ENCODE assay signal across 10 cellular contexts in genomic region chr4:98688416-98689290, GRCh38. TPM values are rescaled to one million over a fixed set of nuclear protein-coding genes. Genes with fewer than 3 reads are reported as not detected.
A peak's percentile ranks its signal among the peaks of the same experiment; 100 is the strongest.
DNase-seq lines count a peak whose midpoint lies in the region; ATAC-seq, FAIRE-seq and TF ChIP-seq lines count a peak whose summit lies in the region.
"Had no signal": no experiment of that assay in that cellular context is flagged by ENCODE, and none has a peak within 500 bp of the region (broad histone marks: within the 10 kb centered on the region; RNA-seq: fewer than 3 reads in every experiment).

No MANE protein-coding gene starts in this region.

- H3K4me1 Mint-ChIP-seq in activated naive CD4-positive, alpha-beta T cell treated with anti-CD3 and anti-CD28 coated beads, Interleukin-2, amount 50 U/mL, for 24 hours = peaks cover 48% of the 10 kb centered on the region
- H3K4me1 Mint-ChIP-seq: immature natural killer cell had no signal

- peak; percentile 45 for DNase-seq in AG20443 (ENCODE audit: low spot score)
- peak; percentile 48 for DNase-seq in HS-5 (ENCODE audit: low read depth)
- no peak for DNase-seq in keratinocyte (ENCODE audit: low read depth, low spot score)
- DNase-seq in NCI-H2081 (lab: John Stamatoyannopoulos, UW) = no peak
- DNase-seq in esophagus squamous epithelium (lab: John Stamatoyannopoulos, UW) = no peak
- no peak for DNase-seq in COLO668 (lab: John Stamatoyannopoulos, UW; ENCODE audit: unreplicated experiment)
- DNase-seq: immature natural killer cell, NCI-H774 had no signal

- no peaks in the 10 kb centered on the region for H3K9me1 ChIP-seq in keratinocyte (ENCODE audit: control insufficient read depth, extremely low read depth, insufficient read depth, low read length)

- WGBS in esophagus squamous epithelium, 2 donors = 34 to 46% methylated on average over 5 of the region's 5 CpGs

- no peak overlapping the region for H3K4me2 ChIP-seq in keratinocyte (ENCODE audit: control insufficient read depth, extremely low read depth, insufficient read depth, low read depth, low read length)

- H3K4me3 Mint-ChIP-seq in activated naive CD4-positive, alpha-beta T cell treated with anti-CD3 and anti-CD28 coated beads, Interleukin-2, amount 50 U/mL, for 24 hours = peak overlapping the region; percentile 53
- H3K4me3 Mint-ChIP-seq: immature natural killer cell had no signal

- H3K27ac ChIP-seq in keratinocyte (ENCODE audit: control insufficient read depth, insufficient read depth, low read length) (no peak overlapping the region), esophagus squamous epithelium (peak overlapping the region in 2 of 4 donors; percentile 36 to 70)

- no peaks in the 10 kb centered on the region for H3K36me3 Mint-ChIP-seq in activated naive CD4-positive, alpha-beta T cell treated with anti-CD3 and anti-CD28 coated beads, Interleukin-2, amount 50 U/mL, for 24 hours
- H3K36me3 Mint-ChIP-seq: immature natural killer cell had no signal

- no peaks in the 10 kb centered on the region for H3K79me2 ChIP-seq in keratinocyte (ENCODE audit: control insufficient read depth, insufficient read depth, low read length)

- no peaks in the 10 kb centered on the region for H3K9me3 ChIP-seq in keratinocyte (ENCODE audit: control insufficient read depth, low read depth, low read length)
- no peaks in the 10 kb centered on the region for H3K9me3 ChIP-seq in esophagus squamous epithelium

- no peak overlapping the region for H3K9ac ChIP-seq in keratinocyte (ENCODE audit: control insufficient read depth, extremely low read depth, insufficient read depth, low read length)

- no peaks in the 10 kb centered on the region for H3K9me3 Mint-ChIP-seq in activated naive CD4-positive, alpha-beta T cell treated with anti-CD3 and anti-CD28 coated beads, Interleukin-2, amount 50 U/mL, for 24 hours
- H3K9me3 Mint-ChIP-seq: immature natural killer cell had no signal

- H3K4me1 ChIP-seq in keratinocyte (ENCODE audit: control insufficient read depth, extremely low read depth, insufficient read depth, low read length) (no peaks in the 10 kb centered on the region), esophagus squamous epithelium (peaks cover 0 to 33% (median 5%) of the 10 kb centered on the region in 3 donors)

- H3K36me3 ChIP-seq in keratinocyte (ENCODE audit: control insufficient read depth in 2 of 2, extremely low read depth in 1 of 2, insufficient read depth in 2 of 2, low read length in 2 of 2) (no peaks in the 10 kb centered on the region), esophagus squamous epithelium (no peaks in the 10 kb centered on the region)

- TF ChIP-seq CTCF in keratinocyte (optimal IDR thresholded peaks at IDR 0.05 in 1 of 3, IDR thresholded peaks at IDR 0.05 in 1 of 3, conservative IDR thresholded peaks at IDR 0.05 in 1 of 3; ENCODE audit: extremely low read depth in 1 of 3, insufficient read depth in 2 of 3, low read length in 3 of 3) (no peak), esophagus squamous epithelium (IDR thresholded peaks at IDR 0.05) (no peak)

- H4K20me1 ChIP-seq in keratinocyte (ENCODE audit: control insufficient read depth, extremely low read depth, insufficient read depth, low read length) = no peaks in the 10 kb centered on the region

- intact Hi-C loops in esophagus squamous epithelium (cut with DNase I) = no loop called here

- TF ChIP-seq POLR2A in esophagus squamous epithelium (IDR thresholded peaks at IDR 0.05) = no peak

- H3K4me3 ChIP-seq in keratinocyte (ENCODE audit: control insufficient read depth in 2 of 3, extremely low read depth in 1 of 3, insufficient read depth in 2 of 3, low read depth in 1 of 3, low read length in 3 of 3) (no peak overlapping the region), esophagus squamous epithelium (no peak overlapping the region)

- H3K27me3 ChIP-seq in keratinocyte (ENCODE audit: control insufficient read depth, extremely low read depth, insufficient read depth, low read length) = no peaks in the 10 kb centered on the region
- no peaks in the 10 kb centered on the region for H3K27me3 ChIP-seq in esophagus squamous epithelium

- no peak overlapping the region for H2AFZ ChIP-seq in keratinocyte (ENCODE audit: control insufficient read depth, low read length)

- ATAC-seq in GM19035 (IDR thresholded peaks at IDR 0.05; ENCODE audit: unreplicated experiment) = no peak

- no peaks in the 10 kb centered on the region for H3K27me3 Mint-ChIP-seq in activated naive CD4-positive, alpha-beta T cell treated with anti-CD3 and anti-CD28 coated beads, Interleukin-2, amount 50 U/mL, for 24 hours

- dilution Hi-C loops in keratinocyte (cut with MboI; ENCODE audit: extremely low pct_ligation_motif_present, low sequenced_read_pairs) = no loop called here

- peak overlapping the region; percentile 71 for H3K27ac Mint-ChIP-seq in activated naive CD4-positive, alpha-beta T cell treated with anti-CD3 and anti-CD28 coated beads, Interleukin-2, amount 50 U/mL, for 24 hours
- H3K27ac Mint-ChIP-seq: immature natural killer cell had no signal

- peak; percentile 9 for FAIRE-seq in keratinocyte (lab: Jason Lieb, UNC)

RNA-seq across cellular contexts. Expression of gene TSPAN5, which starts 30.2 kb away (rescaled TPM):
- polyA plus RNA-seq in keratinocyte = 28.0 to 45.5 TPM (median 45.0 TPM) in 3 replicates
- 4.8 TPM for polyA plus RNA-seq in keratinocyte (2011; ENCODE audit: low read depth)
- 20.1 and 29.1 TPM in 2 replicates for polyA plus RNA-seq in keratinocyte (2011; cell fraction: cytosol; rRNA removed)
- polyA plus RNA-seq in keratinocyte (2011; cell fraction: nucleus; rRNA removed) = 35.0 and 36.3 TPM in 2 replicates
- polyA plus RNA-seq in keratinocyte (2012; ENCODE audit: low replicate concordance) = 11.1 and 33.6 TPM in 2 replicates
- polyA minus RNA-seq in keratinocyte = 26.0 to 43.1 TPM (median 28.7 TPM) in 3 replicates
- polyA minus RNA-seq in keratinocyte (2011; cell fraction: cytosol; rRNA and poly(A)+ RNA removed) = 25.5 TPM
- polyA minus RNA-seq in keratinocyte (2011; cell fraction: nucleus; rRNA and poly(A)+ RNA removed) = 22.2 and 39.9 TPM in 2 replicates
- 10 to 100 TPM; 10.9 to 19.0 (median 13.9) TPM for total RNA-seq in esophagus squamous epithelium

Comparison
In these comparisons a context has a peak if more than half of its experiments do, and no peak if none do; other contexts are left out.
1. DNase-seq: peak in AG20443 (single experiment) and HS-5 (single experiment); none in keratinocyte (single experiment), NCI-H2081 (0 of 2), esophagus squamous epithelium (single experiment) and COLO668 (single experiment).